26 cellular contexts compared by ENCODE assay signal in the genomic region with DNA sequence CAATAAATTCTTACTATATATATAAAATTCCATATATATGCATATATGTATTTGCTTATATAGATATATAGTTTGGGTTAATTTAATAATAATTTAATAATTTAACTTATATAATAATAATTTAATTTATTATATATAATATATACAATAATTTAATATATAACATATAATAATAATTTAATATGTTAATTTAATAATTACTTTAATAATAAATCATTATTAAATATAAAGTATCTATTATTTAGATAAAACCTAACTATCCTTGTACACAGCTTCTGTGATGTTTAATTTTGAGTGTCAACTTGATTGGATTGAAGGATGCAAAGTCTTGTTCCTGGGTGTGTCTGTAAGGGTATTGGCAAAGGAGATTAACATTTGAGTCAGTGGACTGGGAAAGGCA. TPM values are rescaled to one million over a fixed set of nuclear protein-coding genes. Genes with fewer than 3 reads are reported as not detected.
"Had no signal": no experiment of that assay in that cellular context is flagged by ENCODE, and none has a peak within 500 bp of the region (broad histone marks: within the 10 kb centered on the region; RNA-seq: fewer than 3 reads in every experiment).

No MANE protein-coding gene starts in this region.

- ATAC-seq: activated CD8-positive, alpha-beta T cell treated with anti-CD3 and anti-CD28 coated beads, Interleukin-2, amount 10 ng/mL, durations not matched to agents 7 days and 5 days; PC-3 had no signal

- H3K27me3 ChIP-seq: adrenal gland, breast epithelium had no signal

- H3K9me3 ChIP-seq: adrenal gland, breast epithelium, SK-N-SH had no signal

- H3K36me3 ChIP-seq: adrenal gland, breast epithelium, WERI-Rb-1 had no signal

- H3K27ac ChIP-seq: adrenal gland, breast epithelium, WERI-Rb-1 had no signal

- H3K4me3 ChIP-seq: adrenal gland, breast epithelium had no signal

- DNase-seq: activated CD4-positive, alpha-beta T cell treated with anti-CD3 and anti-CD28 coated beads for 48 hours; activated CD4-positive, alpha-beta T cell treated with anti-CD3 and anti-CD28 coated beads, Interleukin-2, amount 50 U/mL, for 4 hours; activated CD4-positive, CD25-positive, alpha-beta regulatory T cell treated with anti-CD3 and anti-CD28 coated beads, Interleukin-2, amount 50 U/mL, for 72 hours; activated CD8-positive, alpha-beta memory T cell treated with anti-CD3 and anti-CD28 coated beads, Interleukin-2, amount 50 U/mL, for 48 hours; activated CD8-positive, alpha-beta T cell treated with anti-CD3 and anti-CD28 coated beads, Interleukin-2, amount 10 ng/mL, durations not matched to agents 7 days and 5 days; activated naive CD4-positive, alpha-beta T cell treated with anti-CD3 and anti-CD28 coated beads, Interleukin-2, amount 50 U/mL, for 16 hours; activated naive CD8-positive, alpha-beta T cell treated with anti-CD3 and anti-CD28 coated beads, Interleukin-2, amount 10 ng/mL, durations not matched to agents 7 days and 5 days; activated T-cell treated with anti-CD3 and anti-CD28 coated beads, Interleukin-2, amount 50 U/mL, for 1 hour; adrenal gland; anterior cingulate cortex; caudate nucleus; Kasumi-1; KBM-7; NCI-H146; NCI-H187 treated with DMSO at 0.1 percent for 48 hours; NCI-H2171; NCI-H2227 treated with DMSO at 0.1 percent for 48 hours; NCI-H526; NCI-H774; PC-3; SIG-M5; SK-N-SH; T-helper 1 cell; WERI-Rb-1 had no signal

- H3K4me1 ChIP-seq: adrenal gland, breast epithelium had no signal

RNA-seq across cellular contexts. Expression of gene CDH13, which starts 40.6 kb away (rescaled TPM):
- total RNA-seq: activated CD8-positive, alpha-beta T cell treated with anti-CD3 and anti-CD28 coated beads, Interleukin-2, amount 10 ng/mL, durations not matched to agents 7 days and 5 days; activated naive CD8-positive, alpha-beta T cell treated with anti-CD3 and anti-CD28 coated beads, Interleukin-2, amount 10 ng/mL, durations not matched to agents 7 days and 5 days; T-helper 2 cell treated with Interferon-gamma antibody and Interleukin-4, amounts not matched to agents 100 ng/mL and 5 ng/mL, for 36 hours had no signal
